In the genomic region with DNA sequence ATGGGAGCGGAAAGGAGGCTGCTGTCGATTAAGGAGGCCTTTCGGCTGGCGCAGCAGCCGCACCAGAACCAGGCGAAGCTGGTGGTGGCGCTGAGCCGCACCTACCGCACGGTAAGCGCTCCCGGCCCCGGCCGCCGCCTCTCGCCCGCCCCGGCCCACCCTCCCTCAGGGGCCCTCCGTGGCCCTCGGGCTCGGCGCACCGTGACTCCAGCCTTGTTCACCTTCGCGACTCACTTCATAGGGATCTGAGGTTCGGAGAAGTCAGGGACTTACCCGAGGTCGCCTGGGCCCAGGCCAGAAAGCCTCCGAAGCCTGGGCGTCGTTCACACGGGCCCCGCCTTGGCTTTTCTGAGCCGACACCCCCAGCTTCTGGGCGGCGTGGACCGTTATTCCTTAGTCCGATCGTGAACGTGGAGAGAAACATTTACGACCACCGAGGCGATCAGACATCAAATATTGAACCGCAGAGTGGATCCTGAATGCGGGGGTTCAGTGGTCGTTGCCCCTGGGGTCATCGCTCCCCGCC, we compare ENCODE assay signal across 8 cellular contexts. TPM values are rescaled to one million over a fixed set of nuclear protein-coding genes. Genes with fewer than 3 reads are reported as not detected.
DNase-seq lines count a peak whose midpoint lies in the region; ATAC-seq and TF ChIP-seq lines count a peak whose summit lies in the region.

No MANE protein-coding gene starts in this region.

- peaks cover 27% of the 10 kb centered on the region for H4K20me1 ChIP-seq in osteoblast (ENCODE audit: insufficient read depth, low read length)

- peak overlapping the region; percentile 85 for H2AFZ ChIP-seq in ACC112 (ENCODE audit: low read length, unreplicated experiment)
- peak overlapping the region; percentile 100 for H2AFZ ChIP-seq in osteoblast (ENCODE audit: low read length)

- peak overlapping the region; percentile 83 for H3K4me3 ChIP-seq in ACC112 (ENCODE audit: low read depth, low read length)
- H3K4me3 ChIP-seq in SK-N-MC, result peak overlapping the region; percentile 88
- H3K4me3 ChIP-seq in esophagus muscularis mucosa, result peak overlapping the region; percentile 72 to 91 (median 80)
- H3K4me3 ChIP-seq in osteoblast (ENCODE audit: insufficient read depth, low read length), result peak overlapping the region; percentile 96

- ATAC-seq in GM18861 (IDR thresholded peaks at IDR 0.05; ENCODE audit: unreplicated experiment), result peak; percentile 15
- ATAC-seq in HG03039 (IDR thresholded peaks at IDR 0.05; ENCODE audit: unreplicated experiment), result peak; percentile 25

- TF ChIP-seq POLR2A in esophagus muscularis mucosa (IDR thresholded peaks at IDR 0.05; ENCODE audit: low read depth), result no peak

- no peak for TF ChIP-seq EP300 in esophagus muscularis mucosa (IDR thresholded peaks at IDR 0.05)

- no peak for DNase-seq in SK-N-MC (ENCODE audit: low read depth, low spot score)
- DNase-seq in esophagus muscularis mucosa (ENCODE audit: extremely low spot score), result no peak
- no peak for DNase-seq in osteoblast (ENCODE audit: insufficient read length, low spot score, missing footprints)
- DNase-seq in LoVo (ENCODE audit: low spot score), result no peak
- no peak for DNase-seq in GDM1 (lab: John Stamatoyannopoulos, UW)

- H3K4me2 ChIP-seq in osteoblast (ENCODE audit: insufficient read depth, low read length), result peak overlapping the region; percentile 83

- no peaks in the 10 kb centered on the region for H3K27me3 ChIP-seq in ACC112 (ENCODE audit: insufficient read depth, low read length)
- H3K27me3 ChIP-seq in esophagus muscularis mucosa, result no peaks in the 10 kb centered on the region
- H3K27me3 ChIP-seq in osteoblast (ENCODE audit: insufficient read depth, low read length), result no peaks in the 10 kb centered on the region

- peaks cover 98% of the 10 kb centered on the region for H3K79me2 ChIP-seq in ACC112 (ENCODE audit: control insufficient read depth, insufficient read depth, low read length, unreplicated experiment)
- H3K79me2 ChIP-seq in osteoblast (ENCODE audit: insufficient read depth, low read length), result peaks cover 94% of the 10 kb centered on the region

- H3K9me3 ChIP-seq in SK-N-MC (ENCODE audit: low read depth, low read length), result no peaks in the 10 kb centered on the region
- no peaks in the 10 kb centered on the region for H3K9me3 ChIP-seq in esophagus muscularis mucosa
- H3K9me3 ChIP-seq in osteoblast (ENCODE audit: low read depth, low read length), result no peaks in the 10 kb centered on the region

- intact Hi-C loops in esophagus muscularis mucosa (cut with DNase I), result loop anchor here (5.0 kb wide), 3 partner anchors 194 to 234 kb away; partner anchors contain the start of genes LAP3 and LCORL

- no peaks in the 10 kb centered on the region for H3K36me3 ChIP-seq in ACC112 (ENCODE audit: insufficient read depth, low read length)
- H3K36me3 ChIP-seq in SK-N-MC (ENCODE audit: insufficient read depth, low read length), result peaks cover 24% of the 10 kb centered on the region
- no peaks in the 10 kb centered on the region for H3K36me3 ChIP-seq in esophagus muscularis mucosa
- H3K36me3 ChIP-seq in osteoblast (ENCODE audit: insufficient read depth, low read length), result peaks cover 13% of the 10 kb centered on the region

- H3K4me1 ChIP-seq in ACC112 (ENCODE audit: control insufficient read depth, insufficient read depth, low read length, unreplicated experiment) (peaks cover 23% of the 10 kb centered on the region), esophagus muscularis mucosa (peaks cover 37 to 48% (median 44%) of the 10 kb centered on the region in 4 donors), osteoblast (ENCODE audit: insufficient read depth, low read length) (peaks cover 56% of the 10 kb centered on the region)

- peak overlapping the region; percentile 91 for H3K9ac ChIP-seq in SK-N-MC (ENCODE audit: insufficient read length)

- H3K27ac ChIP-seq in ACC112 (ENCODE audit: low read depth, low read length), result peak overlapping the region; percentile 60
- H3K27ac ChIP-seq in SK-N-MC, result peak overlapping the region; percentile 54; the same call in 1 of the 2 replicates
- peak overlapping the region in 3 of 4 donors; percentile 97 to 98 (median 97) for H3K27ac ChIP-seq in esophagus muscularis mucosa (replicated peaks in 1 of 4)
- peak overlapping the region; percentile 66 for H3K27ac ChIP-seq in osteoblast (ENCODE audit: low read depth, low read length)

- 0% methylated on average over 8 of the region's 48 CpGs for WGBS in esophagus muscularis mucosa

- TF ChIP-seq CTCF in esophagus muscularis mucosa (IDR thresholded peaks at IDR 0.05) (no peak), osteoblast (IDR thresholded peaks at IDR 0.05; ENCODE audit: extremely low read depth, low read depth, low read length) (no peak)

RNA-seq across cellular contexts. Expression of gene NCAPG, which starts 0.4 kb away (rescaled TPM):
- total RNA-seq in esophagus muscularis mucosa (under 1 TPM in 3 of 4 donors, not detected in 1; 0.17 to 0.98 (median 0.71) TPM), osteoblast (4.0 and 5.3 TPM in 2 replicates)

RNA-seq across cellular contexts. Expression of gene DCAF16, which starts 0.6 kb away (rescaled TPM):
- total RNA-seq in esophagus muscularis mucosa (10 to 100 TPM; 23.4 to 28.7 (median 26.3) TPM), osteoblast (28.3 and 35.1 TPM in 2 replicates)

RNA-seq across cellular contexts. Expression of gene FAM184B, which starts 29.7 kb away (rescaled TPM):
- total RNA-seq in esophagus muscularis mucosa (not detected), osteoblast (under 0.01 TPM in 1 of 2 replicates, not detected in the other)
